In genomic region chr14:23366163-23366921, GRCh38 we compare ENCODE assay signal across 8 cellular contexts. TPM values are rescaled to one million over a fixed set of nuclear protein-coding genes. Genes with fewer than 3 reads are reported as not detected.
A peak's percentile ranks its signal among the peaks of the same experiment; 100 is the strongest.
DNase-seq lines count a peak whose midpoint lies in the region; ATAC-seq, FAIRE-seq and TF ChIP-seq lines count a peak whose summit lies in the region.

No MANE protein-coding gene starts in this region.

- no peak for TF ChIP-seq POLR2A in HepG2 (IDR thresholded peaks at IDR 0.05; ENCODE audit: insufficient read depth in 1 of 2, low read depth in 2 of 2, low read length in 2 of 2)
- no peak for TF ChIP-seq POLR2A in testis (IDR thresholded peaks at IDR 0.05)

- peaks cover 50% of the 10 kb centered on the region for H3K27me3 Mint-ChIP-seq in CD4-positive, alpha-beta T cell

- no peaks in the 10 kb centered on the region for H3K9me2 ChIP-seq in OCI-LY7 (ENCODE audit: insufficient read depth, low read length)

- no peak overlapping the region for H3K4me2 ChIP-seq in HepG2 (ENCODE audit: low read depth, low read length)
- no peak overlapping the region for H3K4me2 ChIP-seq in OCI-LY7 (ENCODE audit: low read length)

- H3K9me3 ChIP-seq in HepG2 (ENCODE audit: low read length) (no peaks in the 10 kb centered on the region), testis (no peaks in the 10 kb centered on the region), OCI-LY7 (ENCODE audit: low read length) (no peaks in the 10 kb centered on the region)
- H3K9me3 ChIP-seq in CD4-positive, alpha-beta T cell (ENCODE audit: control insufficient read depth, low read length): no peaks in the 10 kb centered on the region

- ATAC-seq in HepG2: peak; percentile 5
- no peak for ATAC-seq in CD4-positive, alpha-beta T cell (ENCODE audit: poor library complexity)

- no peak for TF ChIP-seq RAD21 in HepG2 (CRISPR knock-in tag; IDR thresholded peaks at IDR 0.05)

- no peak overlapping the region for H3K27ac ChIP-seq in HepG2 (ENCODE audit: extremely low read length, insufficient read depth, low read length)
- peak overlapping the region; percentile 94 to 95 for H3K27ac ChIP-seq in testis
- no peak overlapping the region for H3K27ac ChIP-seq in OCI-LY7 (ENCODE audit: low read depth, low read length, poor library complexity, severe bottlenecking)
- H3K27ac ChIP-seq in CD4-positive, alpha-beta T cell (ENCODE audit: low read depth, low read length): no peak overlapping the region

- no peaks in the 10 kb centered on the region for H3K9me3 Mint-ChIP-seq in CD4-positive, alpha-beta T cell

- TF ChIP-seq EP300 in HepG2 (IDR thresholded peaks at IDR 0.05; ENCODE audit: low read depth in 2 of 2, low read length in 2 of 2) (no peak), HepG2 (CRISPR knock-in tag; IDR thresholded peaks at IDR 0.05; ENCODE audit: borderline replicate concordance) (no peak)

- H3K36me3 ChIP-seq in HepG2 (replicated peaks in 1 of 2; ENCODE audit: control insufficient read depth in 1 of 2, insufficient read depth in 2 of 2, low read length in 2 of 2) (no peaks in the 10 kb centered on the region), testis (ENCODE audit: low read depth, missing control alignments) (no peaks in the 10 kb centered on the region), OCI-LY7 (ENCODE audit: insufficient read depth, low read length) (no peaks in the 10 kb centered on the region)

- H3K27me3 ChIP-seq in HepG2 (ENCODE audit: control insufficient read depth in 1 of 2, insufficient read depth in 2 of 2, low read length in 2 of 2) (peaks cover 39 to 94% of the 10 kb centered on the region in 2 experiments), testis (no peaks in the 10 kb centered on the region)
- peaks cover 27% of the 10 kb centered on the region for H3K27me3 ChIP-seq in CD4-positive, alpha-beta T cell (ENCODE audit: control insufficient read depth, insufficient read depth, low read length)

- no peak overlapping the region for H3K4me3 Mint-ChIP-seq in CD4-positive, alpha-beta T cell

- no peak overlapping the region for H2AFZ ChIP-seq in HepG2 (ENCODE audit: low read length)
- no peak overlapping the region for H2AFZ ChIP-seq in OCI-LY7 (ENCODE audit: low read length)

- no peak for FAIRE-seq in HepG2 (lab: Jason Lieb, UNC)

- H3K9ac ChIP-seq in HepG2 (ENCODE audit: insufficient read depth, low read depth, low read length): no peak overlapping the region

- CTCF ChIA-PET in HepG2 (lab: Yijun Ruan, JAX; ENCODE audit: low intra/inter-chr PET ratio, low total read pairs) (no interaction called here), OCI-LY7 (lab: Charles Lee; ENCODE audit: unreplicated experiment) (no interaction called here)
- CTCF ChIA-PET in CD4-positive, alpha-beta T cell (lab: Charles Lee): no interaction called here

- H3K36me3 Mint-ChIP-seq in CD4-positive, alpha-beta T cell (ENCODE audit: low read depth): no peaks in the 10 kb centered on the region

- H3K4me1 ChIP-seq in HepG2 (ENCODE audit: insufficient read depth, low read length) (no peaks in the 10 kb centered on the region), testis (peaks cover 9% of the 10 kb centered on the region), OCI-LY7 (ENCODE audit: insufficient read depth, low read length, poor library complexity, severe bottlenecking) (no peaks in the 10 kb centered on the region)

- in situ Hi-C loops in HepG2 (cut with HindIII; ENCODE audit: extremely low pct_ligation_motif_present, low pct_unique_long_range_greater_than_20kb): no loop called here

- no peaks in the 10 kb centered on the region for H3K4me1 Mint-ChIP-seq in CD4-positive, alpha-beta T cell (ENCODE audit: low read depth)

- DNase-seq in NCI-H2171 (lab: John Stamatoyannopoulos, UW): peak; percentile 66
- DNase-seq in ecto neural progenitor cell (ENCODE audit: low spot score): peak; percentile 96
- DNase-seq in HepG2 (ENCODE audit: low spot score): no peak
- peak; percentile 72 for DNase-seq in testis
- no peak for DNase-seq in NCI-H128 (lab: John Stamatoyannopoulos, UW; ENCODE audit: unreplicated experiment)
- DNase-seq in OCI-LY7 (ENCODE audit: low spot score): no peak
- no peak for DNase-seq in CD4-positive, alpha-beta T cell
- DNase-seq in cerebellar nuclear complex (lab: John Stamatoyannopoulos, UW): no peak

- no peak for TF ChIP-seq CTCF in HepG2 (CRISPR knock-in tag; IDR thresholded peaks at IDR 0.05)
- no peak for TF ChIP-seq CTCF in testis (IDR thresholded peaks at IDR 0.05)
- TF ChIP-seq CTCF in OCI-LY7 (conservative IDR thresholded peaks at IDR 0.05; ENCODE audit: low read length): no peak
- no peak for TF ChIP-seq CTCF in CD4-positive, alpha-beta T cell (IDR thresholded peaks at IDR 0.05)

- no peaks in the 10 kb centered on the region for H3K79me2 ChIP-seq in HepG2 (ENCODE audit: insufficient read depth, low read length)
- H3K79me2 ChIP-seq in OCI-LY7 (ENCODE audit: insufficient read depth, low read depth, low read length): no peaks in the 10 kb centered on the region

- H3K4me3 ChIP-seq in HepG2 (replicated peaks in 1 of 3; ENCODE audit: insufficient read depth in 1 of 3, low read depth in 2 of 3, low read length in 3 of 3) (no peak overlapping the region), testis (peak overlapping the region; percentile 60 to 70), OCI-LY7 (ENCODE audit: low read depth, low read length, poor library complexity, severe bottlenecking) (no peak overlapping the region)

- no peaks in the 10 kb centered on the region for H4K20me1 ChIP-seq in HepG2 (ENCODE audit: insufficient read depth, low read length)
- H4K20me1 ChIP-seq in OCI-LY7 (ENCODE audit: insufficient read depth, low read length): no peaks in the 10 kb centered on the region

- H3K27ac Mint-ChIP-seq in CD4-positive, alpha-beta T cell: no peak overlapping the region

- intact Hi-C loops in HepG2 (cut with micrococcal nuclease; ENCODE audit: unreplicated experiment) (no loop called here), testis (cut with DNase I; ENCODE audit: low total_unique reads) (no loop called here), OCI-LY7 (cut with micrococcal nuclease; ENCODE audit: unreplicated experiment) (no loop called here)
- intact Hi-C loops in CD4-positive, alpha-beta T cell (cut with DNase I, micrococcal nuclease): no loop called here

- POLR2A ChIA-PET in HepG2 (lab: Yijun Ruan, JAX): no interaction called here
- POLR2A ChIA-PET in OCI-LY7 (lab: Charles Lee): no interaction called here
- POLR2A ChIA-PET in CD4-positive, alpha-beta T cell (lab: Charles Lee): interaction anchor here (1.0 kb wide), 1 partner anchor 80 kb away, joined by 3 read pairs; no protein-coding TSS in a partner anchor

- 25% methylated on average over 48 of the region's 48 CpGs for WGBS in HepG2 (ENCODE audit: low lambda C conversion rate)
- WGBS in testis, 2 donors: 5 to 10% methylated on average over 19 to 48 of the region's 48 CpGs

- BruUV-seq in HepG2 (replicated peaks; lab: Mats Ljungman, UMichigan): no TSS peak
- BruUV-seq in OCI-LY7 (replicated peaks; lab: Mats Ljungman, UMichigan): no TSS peak

RNA-seq across cellular contexts. Expression of gene EFS, which starts 1.4 kb away (rescaled TPM):
- total RNA-seq in HepG2 (2016; rRNA removed; fragmentation: Illumina TruSeq; extraction: Trizol): not detected in 2 replicates
- total RNA-seq in HepG2 (2016; cell fraction: cytosol; rRNA removed; fragmentation: Illumina TruSeq; extraction: Trizol; ENCODE audit: low read depth): not detected in 2 replicates
- not detected in 2 replicates for total RNA-seq in HepG2 (2016; cell fraction: insoluble cytoplasmic fraction; rRNA removed; fragmentation: Illumina TruSeq; extraction: Trizol)
- total RNA-seq in HepG2 (2016; cell fraction: membrane; rRNA removed; fragmentation: Illumina TruSeq; extraction: Trizol): not detected in 2 replicates
- total RNA-seq in HepG2 (2016; cell fraction: nucleus; rRNA removed; fragmentation: Illumina TruSeq; extraction: Trizol): not detected in 2 replicates
- not detected in 2 replicates for polyA plus RNA-seq in HepG2 (2011; rRNA removed)
- polyA plus RNA-seq in HepG2 (2011; cell fraction: cytosol; rRNA removed): 0.03 and 0.04 TPM in 2 replicates
- polyA plus RNA-seq in HepG2 (2011; cell fraction: nucleus; rRNA removed): 0.05 TPM in 2 replicates
- not detected in 2 replicates for polyA plus RNA-seq in HepG2 (2012)
- polyA plus RNA-seq in HepG2 (2016; cell fraction: cytosol; fragmentation: Illumina TruSeq; extraction: Trizol; ENCODE audit: low read depth): not detected in 2 replicates
- polyA plus RNA-seq in HepG2 (2016; cell fraction: insoluble cytoplasmic fraction; fragmentation: Illumina TruSeq; extraction: Trizol; ENCODE audit: low read depth): not detected in 2 replicates
- polyA plus RNA-seq in HepG2 (2016; cell fraction: membrane; fragmentation: Illumina TruSeq; extraction: Trizol; ENCODE audit: low read depth): not detected in 2 replicates
- polyA plus RNA-seq in HepG2 (2016; cell fraction: nucleus; fragmentation: Illumina TruSeq; extraction: Trizol; ENCODE audit: insufficient read depth, low read depth): not detected in 2 replicates
- polyA minus RNA-seq in HepG2 (2011; rRNA and poly(A)+ RNA removed; ENCODE audit: low replicate concordance): not detected in 2 replicates
- not detected in 2 replicates for polyA minus RNA-seq in HepG2 (2011; cell fraction: cytosol; rRNA and poly(A)+ RNA removed)
- not detected in 2 replicates for polyA minus RNA-seq in HepG2 (2011; cell fraction: nucleus; rRNA and poly(A)+ RNA removed)
- total RNA-seq in testis: 10 to 100 TPM in 1 of 2 donors, 1 to 10 TPM in 1; 7.6 to 10.3 TPM
- 10.5 TPM for polyA plus RNA-seq in testis (ENCODE audit: insufficient read depth, low read depth, low replicate concordance)
- not detected in 2 replicates for total RNA-seq in OCI-LY7 (2014; rRNA removed; shearing (Covaris generic))
- not detected in 2 replicates for total RNA-seq in OCI-LY7 (2022)
- total RNA-seq in CD4-positive, alpha-beta T cell: not detected

RNA-seq across cellular contexts. Expression of gene IL25, which starts 6.3 kb away (rescaled TPM):
- not detected in 2 replicates for total RNA-seq in HepG2 (2016; rRNA removed; fragmentation: Illumina TruSeq; extraction: Trizol)
- not detected in 2 replicates for total RNA-seq in HepG2 (2016; cell fraction: cytosol; rRNA removed; fragmentation: Illumina TruSeq; extraction: Trizol; ENCODE audit: low read depth)
- not detected in 2 replicates for total RNA-seq in HepG2 (2016; cell fraction: insoluble cytoplasmic fraction; rRNA removed; fragmentation: Illumina TruSeq; extraction: Trizol)
- total RNA-seq in HepG2 (2016; cell fraction: membrane; rRNA removed; fragmentation: Illumina TruSeq; extraction: Trizol): not detected in 2 replicates
- not detected in 2 replicates for total RNA-seq in HepG2 (2016; cell fraction: nucleus; rRNA removed; fragmentation: Illumina TruSeq; extraction: Trizol)
- not detected in 2 replicates for polyA plus RNA-seq in HepG2 (2011; rRNA removed)
- not detected in 2 replicates for polyA plus RNA-seq in HepG2 (2011; cell fraction: cytosol; rRNA removed)
- polyA plus RNA-seq in HepG2 (2011; cell fraction: nucleus; rRNA removed): not detected in 2 replicates
- not detected in 2 replicates for polyA plus RNA-seq in HepG2 (2012)
- polyA plus RNA-seq in HepG2 (2016; cell fraction: cytosol; fragmentation: Illumina TruSeq; extraction: Trizol; ENCODE audit: low read depth): not detected in 2 replicates
- polyA plus RNA-seq in HepG2 (2016; cell fraction: insoluble cytoplasmic fraction; fragmentation: Illumina TruSeq; extraction: Trizol; ENCODE audit: low read depth): not detected in 2 replicates
- not detected in 2 replicates for polyA plus RNA-seq in HepG2 (2016; cell fraction: membrane; fragmentation: Illumina TruSeq; extraction: Trizol; ENCODE audit: low read depth)
- not detected in 2 replicates for polyA plus RNA-seq in HepG2 (2016; cell fraction: nucleus; fragmentation: Illumina TruSeq; extraction: Trizol; ENCODE audit: insufficient read depth, low read depth)
- polyA minus RNA-seq in HepG2 (2011; rRNA and poly(A)+ RNA removed; ENCODE audit: low replicate concordance): not detected in 2 replicates
- not detected in 2 replicates for polyA minus RNA-seq in HepG2 (2011; cell fraction: cytosol; rRNA and poly(A)+ RNA removed)
- polyA minus RNA-seq in HepG2 (2011; cell fraction: nucleus; rRNA and poly(A)+ RNA removed): not detected in 2 replicates
- total RNA-seq in testis: under 1 TPM; 0.39 to 0.68 TPM
- polyA plus RNA-seq in testis (ENCODE audit: insufficient read depth, low read depth, low replicate concordance): 0.83 TPM
- total RNA-seq in OCI-LY7 (2014; rRNA removed; shearing (Covaris generic)): not detected in 2 replicates
- not detected in 2 replicates for total RNA-seq in OCI-LY7 (2022)
- total RNA-seq in CD4-positive, alpha-beta T cell: not detected

RNA-seq across cellular contexts. Expression of gene CMTM5, which starts 10.5 kb away (rescaled TPM):
- not detected in 2 replicates for total RNA-seq in HepG2 (2016; rRNA removed; fragmentation: Illumina TruSeq; extraction: Trizol)
- total RNA-seq in HepG2 (2016; cell fraction: cytosol; rRNA removed; fragmentation: Illumina TruSeq; extraction: Trizol; ENCODE audit: low read depth): not detected in 2 replicates
- total RNA-seq in HepG2 (2016; cell fraction: insoluble cytoplasmic fraction; rRNA removed; fragmentation: Illumina TruSeq; extraction: Trizol): not detected in 2 replicates
- not detected in 2 replicates for total RNA-seq in HepG2 (2016; cell fraction: membrane; rRNA removed; fragmentation: Illumina TruSeq; extraction: Trizol)
- not detected in 2 replicates for total RNA-seq in HepG2 (2016; cell fraction: nucleus; rRNA removed; fragmentation: Illumina TruSeq; extraction: Trizol)
- polyA plus RNA-seq in HepG2 (2011; rRNA removed): not detected in 2 replicates
- polyA plus RNA-seq in HepG2 (2011; cell fraction: cytosol; rRNA removed): not detected in 2 replicates
- not detected in 2 replicates for polyA plus RNA-seq in HepG2 (2011; cell fraction: nucleus; rRNA removed)
- polyA plus RNA-seq in HepG2 (2012): not detected in 2 replicates
- not detected in 2 replicates for polyA plus RNA-seq in HepG2 (2016; cell fraction: cytosol; fragmentation: Illumina TruSeq; extraction: Trizol; ENCODE audit: low read depth)
- polyA plus RNA-seq in HepG2 (2016; cell fraction: insoluble cytoplasmic fraction; fragmentation: Illumina TruSeq; extraction: Trizol; ENCODE audit: low read depth): not detected in 2 replicates
- polyA plus RNA-seq in HepG2 (2016; cell fraction: membrane; fragmentation: Illumina TruSeq; extraction: Trizol; ENCODE audit: low read depth): not detected in 2 replicates
- not detected in 2 replicates for polyA plus RNA-seq in HepG2 (2016; cell fraction: nucleus; fragmentation: Illumina TruSeq; extraction: Trizol; ENCODE audit: insufficient read depth, low read depth)
- polyA minus RNA-seq in HepG2 (2011; rRNA and poly(A)+ RNA removed; ENCODE audit: low replicate concordance): not detected in 2 replicates
- polyA minus RNA-seq in HepG2 (2011; cell fraction: cytosol; rRNA and poly(A)+ RNA removed): not detected in 2 replicates
- not detected in 2 replicates for polyA minus RNA-seq in HepG2 (2011; cell fraction: nucleus; rRNA and poly(A)+ RNA removed)
- total RNA-seq in testis: under 1 TPM; 0.55 to 0.81 TPM
- polyA plus RNA-seq in testis (ENCODE audit: insufficient read depth, low read depth, low replicate concordance): 0.84 TPM
- total RNA-seq in OCI-LY7 (2014; rRNA removed; shearing (Covaris generic)): not detected in 2 replicates
- total RNA-seq in OCI-LY7 (2022): not detected in 2 replicates
- not detected for total RNA-seq in CD4-positive, alpha-beta T cell

RNA-seq across cellular contexts. Expression of gene SLC22A17, which starts 13.7 kb away (rescaled TPM):
- total RNA-seq in HepG2 (2016; rRNA removed; fragmentation: Illumina TruSeq; extraction: Trizol) (0.48 and 0.95 TPM in 2 replicates), testis (10 to 100 TPM; 56.6 to 93.8 TPM), OCI-LY7 (2022) (not detected in 2 replicates)
- 0.30 TPM in 1 of 2 replicates, not detected in the other for total RNA-seq in HepG2 (2016; cell fraction: cytosol; rRNA removed; fragmentation: Illumina TruSeq; extraction: Trizol; ENCODE audit: low read depth)
- 0.21 and 0.91 TPM in 2 replicates for total RNA-seq in HepG2 (2016; cell fraction: insoluble cytoplasmic fraction; rRNA removed; fragmentation: Illumina TruSeq; extraction: Trizol)
- total RNA-seq in HepG2 (2016; cell fraction: membrane; rRNA removed; fragmentation: Illumina TruSeq; extraction: Trizol): 0.12 and 0.31 TPM in 2 replicates
- total RNA-seq in HepG2 (2016; cell fraction: nucleus; rRNA removed; fragmentation: Illumina TruSeq; extraction: Trizol): 1.2 TPM in 2 replicates
- polyA plus RNA-seq in HepG2 (2011; rRNA removed) (1.1 and 1.8 TPM in 2 replicates), testis (ENCODE audit: insufficient read depth, low read depth, low replicate concordance) (37.3 TPM)
- polyA plus RNA-seq in HepG2 (2011; cell fraction: cytosol; rRNA removed): 0.69 and 0.98 TPM in 2 replicates
- 9.4 and 11.6 TPM in 2 replicates for polyA plus RNA-seq in HepG2 (2011; cell fraction: nucleus; rRNA removed)
- 1.7 and 2.3 TPM in 2 replicates for polyA plus RNA-seq in HepG2 (2012)
- 0.12 and 0.14 TPM in 2 replicates for polyA plus RNA-seq in HepG2 (2016; cell fraction: cytosol; fragmentation: Illumina TruSeq; extraction: Trizol; ENCODE audit: low read depth)
- polyA plus RNA-seq in HepG2 (2016; cell fraction: insoluble cytoplasmic fraction; fragmentation: Illumina TruSeq; extraction: Trizol; ENCODE audit: low read depth): 0.27 and 0.67 TPM in 2 replicates
- 0.16 and 0.19 TPM in 2 replicates for polyA plus RNA-seq in HepG2 (2016; cell fraction: membrane; fragmentation: Illumina TruSeq; extraction: Trizol; ENCODE audit: low read depth)
- polyA plus RNA-seq in HepG2 (2016; cell fraction: nucleus; fragmentation: Illumina TruSeq; extraction: Trizol; ENCODE audit: insufficient read depth, low read depth): 3.6 and 3.8 TPM in 2 replicates
- 3.1 TPM in 1 of 2 replicates, not detected in the other for polyA minus RNA-seq in HepG2 (2011; rRNA and poly(A)+ RNA removed; ENCODE audit: low replicate concordance)
- 0.59 and 1.5 TPM in 2 replicates for polyA minus RNA-seq in HepG2 (2011; cell fraction: cytosol; rRNA and poly(A)+ RNA removed)
- polyA minus RNA-seq in HepG2 (2011; cell fraction: nucleus; rRNA and poly(A)+ RNA removed): 0.99 and 1.9 TPM in 2 replicates
- not detected in 2 replicates for total RNA-seq in OCI-LY7 (2014; rRNA removed; shearing (Covaris generic))
- 10 to 100 TPM; 19.5 to 21.1 TPM for total RNA-seq in CD4-positive, alpha-beta T cell

RNA-seq across cellular contexts. Expression of gene MYH6, which starts 41.7 kb away (rescaled TPM):
- total RNA-seq in HepG2 (2016; rRNA removed; fragmentation: Illumina TruSeq; extraction: Trizol) (not detected in 2 replicates), testis (under 1 TPM; 0.12 to 0.39 TPM), OCI-LY7 (2022) (not detected in 2 replicates)
- not detected in 2 replicates for total RNA-seq in HepG2 (2016; cell fraction: cytosol; rRNA removed; fragmentation: Illumina TruSeq; extraction: Trizol; ENCODE audit: low read depth)
- not detected in 2 replicates for total RNA-seq in HepG2 (2016; cell fraction: insoluble cytoplasmic fraction; rRNA removed; fragmentation: Illumina TruSeq; extraction: Trizol)
- not detected in 2 replicates for total RNA-seq in HepG2 (2016; cell fraction: membrane; rRNA removed; fragmentation: Illumina TruSeq; extraction: Trizol)
- not detected in 2 replicates for total RNA-seq in HepG2 (2016; cell fraction: nucleus; rRNA removed; fragmentation: Illumina TruSeq; extraction: Trizol)
- polyA plus RNA-seq in HepG2 (2011; rRNA removed) (0.01 TPM in 1 of 2 replicates, not detected in the other), testis (ENCODE audit: insufficient read depth, low read depth, low replicate concordance) (0.44 TPM)
- polyA plus RNA-seq in HepG2 (2011; cell fraction: cytosol; rRNA removed): not detected in 2 replicates
- polyA plus RNA-seq in HepG2 (2011; cell fraction: nucleus; rRNA removed): not detected in 2 replicates
- polyA plus RNA-seq in HepG2 (2012): not detected in 2 replicates
- not detected in 2 replicates for polyA plus RNA-seq in HepG2 (2016; cell fraction: cytosol; fragmentation: Illumina TruSeq; extraction: Trizol; ENCODE audit: low read depth)
- not detected in 2 replicates for polyA plus RNA-seq in HepG2 (2016; cell fraction: insoluble cytoplasmic fraction; fragmentation: Illumina TruSeq; extraction: Trizol; ENCODE audit: low read depth)
- not detected in 2 replicates for polyA plus RNA-seq in HepG2 (2016; cell fraction: membrane; fragmentation: Illumina TruSeq; extraction: Trizol; ENCODE audit: low read depth)
- not detected in 2 replicates for polyA plus RNA-seq in HepG2 (2016; cell fraction: nucleus; fragmentation: Illumina TruSeq; extraction: Trizol; ENCODE audit: insufficient read depth, low read depth)
- not detected in 2 replicates for polyA minus RNA-seq in HepG2 (2011; rRNA and poly(A)+ RNA removed; ENCODE audit: low replicate concordance)
- polyA minus RNA-seq in HepG2 (2011; cell fraction: cytosol; rRNA and poly(A)+ RNA removed): not detected in 2 replicates
- polyA minus RNA-seq in HepG2 (2011; cell fraction: nucleus; rRNA and poly(A)+ RNA removed): not detected in 2 replicates
- not detected in 2 replicates for total RNA-seq in OCI-LY7 (2014; rRNA removed; shearing (Covaris generic))
- total RNA-seq in CD4-positive, alpha-beta T cell: not detected

Comparison
In these comparisons a context has a peak if more than half of its experiments do, and no peak if none do; other contexts are left out.
1. DNase-seq: peak in NCI-H2171 (single experiment), ecto neural progenitor cell (single experiment) and testis (single experiment); none in HepG2 (single experiment), NCI-H128 (single experiment), OCI-LY7 (single experiment), CD4-positive, alpha-beta T cell (0 of 10) and cerebellar nuclear complex (0 of 2).
2. H3K27ac ChIP-seq: peak in testis (2 of 2); none in HepG2 (single experiment), OCI-LY7 (single experiment) and CD4-positive, alpha-beta T cell (single experiment).
3. H3K4me3 ChIP-seq: peak in testis (2 of 2); none in HepG2 (0 of 3) and OCI-LY7 (single experiment).